Comparison of ENCODE assay signal across 1 cellular context in the genomic region with DNA sequence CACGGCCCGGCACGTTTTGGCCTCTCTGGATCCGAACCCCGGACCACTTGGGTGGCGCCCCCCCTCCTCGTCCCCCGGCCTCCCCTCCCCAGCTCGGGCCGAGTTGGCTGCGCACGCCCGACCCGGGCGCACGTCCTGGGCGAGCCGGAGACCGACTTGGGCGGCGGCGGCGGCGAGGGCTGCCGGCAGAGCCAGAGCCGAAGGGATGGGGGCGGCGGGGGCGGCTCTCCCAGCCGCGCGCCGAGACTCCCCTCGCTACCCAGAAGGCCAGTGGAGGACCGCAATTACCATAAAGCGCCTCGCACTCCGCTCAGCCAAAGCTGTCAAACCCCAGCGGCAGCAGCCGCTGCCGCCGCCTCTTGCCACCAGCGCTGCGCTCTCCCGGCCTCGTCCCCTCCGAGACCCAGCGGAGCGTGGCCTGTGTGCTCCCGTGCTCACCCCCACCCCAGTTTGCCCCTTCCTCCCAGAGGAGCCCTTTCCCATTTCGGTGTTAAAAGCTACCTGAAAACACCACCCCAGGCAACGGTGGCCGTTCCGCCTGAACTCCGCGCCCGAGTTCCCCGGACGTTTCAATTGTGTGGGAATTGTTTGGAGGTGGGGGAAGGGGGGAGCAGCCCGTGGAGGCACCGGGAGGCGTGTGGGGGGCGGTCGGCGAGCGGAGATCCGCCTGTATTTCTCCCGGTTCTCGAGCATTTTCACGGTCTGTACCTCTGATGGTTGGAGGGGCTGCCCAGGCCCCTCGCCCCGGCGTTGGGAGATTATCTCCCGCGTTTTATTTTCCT.
A peak's percentile ranks its signal among the peaks of the same experiment; 100 is the strongest.
TF ChIP-seq lines count a peak whose summit lies in the region.

No MANE protein-coding gene starts in this region.

TF ChIP-seq in HEK293, 187 proteins besides CTCF, POLR2A, EP300 and RAD21 (continued from another document):
- TF ChIP-seq, protein P1, sequence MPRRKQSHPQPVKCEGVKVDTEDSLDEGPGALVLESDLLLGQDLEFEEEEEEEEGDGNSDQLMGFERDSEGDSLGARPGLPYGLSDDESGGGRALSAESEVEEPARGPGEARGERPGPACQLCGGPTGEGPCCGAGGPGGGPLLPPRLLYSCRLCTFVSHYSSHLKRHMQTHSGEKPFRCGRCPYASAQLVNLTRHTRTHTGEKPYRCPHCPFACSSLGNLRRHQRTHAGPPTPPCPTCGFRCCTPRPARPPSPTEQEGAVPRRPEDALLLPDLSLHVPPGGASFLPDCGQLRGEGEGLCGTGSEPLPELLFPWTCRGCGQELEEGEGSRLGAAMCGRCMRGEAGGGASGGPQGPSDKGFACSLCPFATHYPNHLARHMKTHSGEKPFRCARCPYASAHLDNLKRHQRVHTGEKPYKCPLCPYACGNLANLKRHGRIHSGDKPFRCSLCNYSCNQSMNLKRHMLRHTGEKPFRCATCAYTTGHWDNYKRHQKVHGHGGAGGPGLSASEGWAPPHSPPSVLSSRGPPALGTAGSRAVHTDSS (tag by site-specific recombination; IDR thresholded peaks at IDR 0.05): no peak
- TF ChIP-seq GLIS2 (tag by site-specific recombination; IDR thresholded peaks at IDR 0.05) (peak; percentile 63), ZNF341 (tag by site-specific recombination; IDR thresholded peaks at IDR 0.05; ENCODE audit: low read depth) (peak; percentile 89), ZBTB8A (tag by site-specific recombination; IDR thresholded peaks at IDR 0.05) (peak; percentile 74), ZNF114 (tag by site-specific recombination; IDR thresholded peaks at IDR 0.05) (no peak), ZNF324 (tag by site-specific recombination; IDR thresholded peaks at IDR 0.05) (no peak), ZNF2 (tag by site-specific recombination; IDR thresholded peaks at IDR 0.05) (peak; percentile 58; the same call in 1 of the 2 replicates), OVOL3 (tag by site-specific recombination; IDR thresholded peaks at IDR 0.05) (no peak), ZXDB (tag by site-specific recombination; IDR thresholded peaks at IDR 0.05) (0 out of 2 replicates have a peak, but pooled peaks have one; percentile 14), EGR2 (tag by site-specific recombination; IDR thresholded peaks at IDR 0.05; ENCODE audit: low read depth) (peak; percentile 8; the same call in 1 of the 2 replicates), GLIS1 (tag by site-specific recombination; IDR thresholded peaks at IDR 0.05) (0 out of 2 replicates have a peak, but pooled peaks have one; percentile 6), ZNF24 (tag by site-specific recombination; IDR thresholded peaks at IDR 0.05) (no peak), ZBTB7A (tag by site-specific recombination; IDR thresholded peaks at IDR 0.05; ENCODE audit: low read depth) (no peak), ZNF121 (tag by site-specific recombination; IDR thresholded peaks at IDR 0.05) (no peak), HOXD13 (CRISPR knock-in tag; IDR thresholded peaks at IDR 0.05; ENCODE audit: borderline replicate concordance) (no peak), ZNF221 (tag by site-specific recombination; IDR thresholded peaks at IDR 0.05; ENCODE audit: borderline replicate concordance) (no peak), ZFHX2 (tag by site-specific recombination; conservative IDR thresholded peaks at IDR 0.05) (peak; percentile 76), ZNF843 (tag by site-specific recombination; IDR thresholded peaks at IDR 0.05) (no peak), ZNF792 (tag by site-specific recombination; IDR thresholded peaks at IDR 0.05) (no peak), ZNF76 (tag by site-specific recombination; IDR thresholded peaks at IDR 0.05; ENCODE audit: borderline replicate concordance, low read depth) (peak; percentile 85), KLF8 (tag by site-specific recombination; IDR thresholded peaks at IDR 0.05) (peak; percentile 19; the same call in 1 of the 2 replicates)
- TF ChIP-seq, protein P2, sequence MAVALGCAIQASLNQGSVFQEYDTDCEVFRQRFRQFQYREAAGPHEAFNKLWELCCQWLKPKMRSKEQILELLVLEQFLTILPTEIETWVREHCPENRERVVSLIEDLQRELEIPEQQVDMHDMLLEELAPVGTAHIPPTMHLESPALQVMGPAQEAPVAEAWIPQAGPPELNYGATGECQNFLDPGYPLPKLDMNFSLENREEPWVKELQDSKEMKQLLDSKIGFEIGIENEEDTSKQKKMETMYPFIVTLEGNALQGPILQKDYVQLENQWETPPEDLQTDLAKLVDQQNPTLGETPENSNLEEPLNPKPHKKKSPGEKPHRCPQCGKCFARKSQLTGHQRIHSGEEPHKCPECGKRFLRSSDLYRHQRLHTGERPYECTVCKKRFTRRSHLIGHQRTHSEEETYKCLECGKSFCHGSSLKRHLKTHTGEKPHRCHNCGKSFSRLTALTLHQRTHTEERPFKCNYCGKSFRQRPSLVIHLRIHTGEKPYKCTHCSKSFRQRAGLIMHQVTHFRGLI (tag by site-specific recombination; IDR thresholded peaks at IDR 0.05): no peak
- TF ChIP-seq, protein P3, sequence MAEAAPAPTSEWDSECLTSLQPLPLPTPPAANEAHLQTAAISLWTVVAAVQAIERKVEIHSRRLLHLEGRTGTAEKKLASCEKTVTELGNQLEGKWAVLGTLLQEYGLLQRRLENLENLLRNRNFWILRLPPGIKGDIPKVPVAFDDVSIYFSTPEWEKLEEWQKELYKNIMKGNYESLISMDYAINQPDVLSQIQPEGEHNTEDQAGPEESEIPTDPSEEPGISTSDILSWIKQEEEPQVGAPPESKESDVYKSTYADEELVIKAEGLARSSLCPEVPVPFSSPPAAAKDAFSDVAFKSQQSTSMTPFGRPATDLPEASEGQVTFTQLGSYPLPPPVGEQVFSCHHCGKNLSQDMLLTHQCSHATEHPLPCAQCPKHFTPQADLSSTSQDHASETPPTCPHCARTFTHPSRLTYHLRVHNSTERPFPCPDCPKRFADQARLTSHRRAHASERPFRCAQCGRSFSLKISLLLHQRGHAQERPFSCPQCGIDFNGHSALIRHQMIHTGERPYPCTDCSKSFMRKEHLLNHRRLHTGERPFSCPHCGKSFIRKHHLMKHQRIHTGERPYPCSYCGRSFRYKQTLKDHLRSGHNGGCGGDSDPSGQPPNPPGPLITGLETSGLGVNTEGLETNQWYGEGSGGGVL (tag by site-specific recombination; IDR thresholded peaks at IDR 0.05): peak; percentile 30; the same call in 1 of the 2 replicates
- TF ChIP-seq, protein P4, sequence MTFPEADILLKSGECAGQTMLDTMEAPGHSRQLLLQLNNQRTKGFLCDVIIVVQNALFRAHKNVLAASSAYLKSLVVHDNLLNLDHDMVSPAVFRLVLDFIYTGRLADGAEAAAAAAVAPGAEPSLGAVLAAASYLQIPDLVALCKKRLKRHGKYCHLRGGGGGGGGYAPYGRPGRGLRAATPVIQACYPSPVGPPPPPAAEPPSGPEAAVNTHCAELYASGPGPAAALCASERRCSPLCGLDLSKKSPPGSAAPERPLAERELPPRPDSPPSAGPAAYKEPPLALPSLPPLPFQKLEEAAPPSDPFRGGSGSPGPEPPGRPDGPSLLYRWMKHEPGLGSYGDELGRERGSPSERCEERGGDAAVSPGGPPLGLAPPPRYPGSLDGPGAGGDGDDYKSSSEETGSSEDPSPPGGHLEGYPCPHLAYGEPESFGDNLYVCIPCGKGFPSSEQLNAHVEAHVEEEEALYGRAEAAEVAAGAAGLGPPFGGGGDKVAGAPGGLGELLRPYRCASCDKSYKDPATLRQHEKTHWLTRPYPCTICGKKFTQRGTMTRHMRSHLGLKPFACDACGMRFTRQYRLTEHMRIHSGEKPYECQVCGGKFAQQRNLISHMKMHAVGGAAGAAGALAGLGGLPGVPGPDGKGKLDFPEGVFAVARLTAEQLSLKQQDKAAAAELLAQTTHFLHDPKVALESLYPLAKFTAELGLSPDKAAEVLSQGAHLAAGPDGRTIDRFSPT (tag by site-specific recombination; IDR thresholded peaks at IDR 0.05): 0 out of 2 replicates have a peak, but pooled peaks have one; percentile 16
- TF ChIP-seq, protein P5, sequence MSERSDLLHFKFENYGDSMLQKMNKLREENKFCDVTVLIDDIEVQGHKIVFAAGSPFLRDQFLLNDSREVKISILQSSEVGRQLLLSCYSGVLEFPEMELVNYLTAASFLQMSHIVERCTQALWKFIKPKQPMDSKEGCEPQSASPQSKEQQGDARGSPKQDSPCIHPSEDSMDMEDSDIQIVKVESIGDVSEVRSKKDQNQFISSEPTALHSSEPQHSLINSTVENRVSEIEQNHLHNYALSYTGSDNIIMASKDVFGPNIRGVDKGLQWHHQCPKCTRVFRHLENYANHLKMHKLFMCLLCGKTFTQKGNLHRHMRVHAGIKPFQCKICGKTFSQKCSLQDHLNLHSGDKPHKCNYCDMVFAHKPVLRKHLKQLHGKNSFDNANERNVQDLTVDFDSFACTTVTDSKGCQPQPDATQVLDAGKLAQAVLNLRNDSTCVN (tag by site-specific recombination; optimal IDR thresholded peaks at IDR 0.05): peak; percentile 59
- TF ChIP-seq, protein P6, sequence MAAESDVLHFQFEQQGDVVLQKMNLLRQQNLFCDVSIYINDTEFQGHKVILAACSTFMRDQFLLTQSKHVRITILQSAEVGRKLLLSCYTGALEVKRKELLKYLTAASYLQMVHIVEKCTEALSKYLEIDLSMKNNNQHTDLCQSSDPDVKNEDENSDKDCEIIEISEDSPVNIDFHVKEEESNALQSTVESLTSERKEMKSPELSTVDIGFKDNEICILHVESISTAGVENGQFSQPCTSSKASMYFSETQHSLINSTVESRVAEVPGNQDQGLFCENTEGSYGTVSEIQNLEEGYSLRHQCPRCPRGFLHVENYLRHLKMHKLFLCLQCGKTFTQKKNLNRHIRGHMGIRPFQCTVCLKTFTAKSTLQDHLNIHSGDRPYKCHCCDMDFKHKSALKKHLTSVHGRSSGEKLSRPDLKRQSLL (tag by site-specific recombination; IDR thresholded peaks at IDR 0.05): no peak
